In genomic region chr5:141430332-141431113, GRCh38 we compare ENCODE assay signal across 9 cellular contexts. TPM values are rescaled to one million over a fixed set of nuclear protein-coding genes. Genes with fewer than 3 reads are reported as not detected.
DNase-seq lines count a peak whose midpoint lies in the region; ATAC-seq, FAIRE-seq and TF ChIP-seq lines count a peak whose summit lies in the region.
"Had no signal": no experiment of that assay in that cellular context is flagged by ENCODE, and none has a peak within 500 bp of the region (broad histone marks: within the 10 kb centered on the region; RNA-seq: fewer than 3 reads in every experiment).

Gene PCDHGA12, plus strand, starts transcription at chr5:141430507. Its CDS starts 253 bp downstream, at chr5:141430760.

- peaks cover 24% of the 10 kb centered on the region for H3K36me3 Mint-ChIP-seq in activated T-helper 17 cell treated with anti-CD3 and anti-CD28 coated beads, Interleukin-2, amount 50 U/mL, for 72 hours (ENCODE audit: low read depth)
- H3K36me3 Mint-ChIP-seq in stimulated activated memory B cell treated with anti-CD40 and anti-IgM and Interleukin-4, amounts not matched to agents 10 μg/mL and 1 μg/mL and 100 μg/mL, for 72 hours = peaks cover 25% of the 10 kb centered on the region

- H3K27ac Mint-ChIP-seq in activated T-helper 17 cell treated with anti-CD3 and anti-CD28 coated beads, Interleukin-2, amount 50 U/mL, for 72 hours = peak within 1 kb of the TSS; percentile 30
- H3K27ac Mint-ChIP-seq in stimulated activated memory B cell treated with anti-CD40 and anti-IgM and Interleukin-4, amounts not matched to agents 10 μg/mL and 1 μg/mL and 100 μg/mL, for 72 hours = peak within 1 kb of the TSS; percentile 31

- DNase-seq in A549 (ENCODE audit: low read depth in 1 of 2, low spot score in 1 of 2) (peak; percentile 21 to 62), left cardiac atrium (peak; percentile 63), NCI-H446 treated with DMSO at 0.1 percent for 48 hours (lab: John Stamatoyannopoulos, UW) (no peak), NCI-H1417 treated with DMSO at 0.1 percent for 48 hours (lab: John Stamatoyannopoulos, UW) (no peak)

- intact Hi-C loops in left cardiac atrium (cut with DNase I) = loop anchor here in 1 of 2 donors (2.0 kb wide), 1 partner anchor 82 kb away; no protein-coding TSS in a partner anchor

- no peak within 1 kb of the TSS for H3K4me2 ChIP-seq in A549

- H3K4me1 Mint-ChIP-seq in activated T-helper 17 cell treated with anti-CD3 and anti-CD28 coated beads, Interleukin-2, amount 50 U/mL, for 72 hours = peaks cover 7% of the 10 kb centered on the region
- peaks cover 19% of the 10 kb centered on the region for H3K4me1 Mint-ChIP-seq in stimulated activated memory B cell treated with anti-CD40 and anti-IgM and Interleukin-4, amounts not matched to agents 10 μg/mL and 1 μg/mL and 100 μg/mL, for 72 hours

- peaks cover 58% of the 10 kb centered on the region for H3K27me3 Mint-ChIP-seq in activated T-helper 17 cell treated with anti-CD3 and anti-CD28 coated beads, Interleukin-2, amount 50 U/mL, for 72 hours
- peaks cover 42% of the 10 kb centered on the region for H3K27me3 Mint-ChIP-seq in stimulated activated memory B cell treated with anti-CD40 and anti-IgM and Interleukin-4, amounts not matched to agents 10 μg/mL and 1 μg/mL and 100 μg/mL, for 72 hours

- TF ChIP-seq EP300 in A549 (IDR thresholded peaks at IDR 0.05) = no peak

- WGBS in A549 (ENCODE audit: missing lambda C conversion rate) = 62% methylated on average over 33 of the region's 33 CpGs

- H3K27ac ChIP-seq in A549 = no peak within 1 kb of the TSS
- H3K27ac ChIP-seq: HL-60 had no signal

- POLR2A ChIA-PET in A549 (lab: Yijun Ruan, JAX) = no interaction called here

- no peaks in the 10 kb centered on the region for H3K4me1 ChIP-seq in A549

- peak within 1 kb of the TSS; percentile 67 for H3K4me3 Mint-ChIP-seq in activated T-helper 17 cell treated with anti-CD3 and anti-CD28 coated beads, Interleukin-2, amount 50 U/mL, for 72 hours
- peak within 1 kb of the TSS; percentile 77 for H3K4me3 Mint-ChIP-seq in stimulated activated memory B cell treated with anti-CD40 and anti-IgM and Interleukin-4, amounts not matched to agents 10 μg/mL and 1 μg/mL and 100 μg/mL, for 72 hours

- ATAC-seq in A549 = peak in 1 of 2 experiments; percentile 73; a peak in 3 of 6 replicates
- ATAC-seq in GM18520 (IDR thresholded peaks at IDR 0.05; ENCODE audit: unreplicated experiment) = peak; percentile 68
- ATAC-seq in HG03135 (IDR thresholded peaks at IDR 0.05; ENCODE audit: unreplicated experiment) = peak; percentile 73
- ATAC-seq in activated T-helper 17 cell treated with anti-CD3 and anti-CD28 coated beads, Interleukin-2, amount 50 U/mL, for 72 hours (replicated peaks) = no peak
- ATAC-seq in left cardiac atrium = peak; percentile 86 to 94
- ATAC-seq in stimulated activated memory B cell treated with anti-CD40 and anti-IgM and Interleukin-4, amounts not matched to agents 10 μg/mL and 1 μg/mL and 100 μg/mL, for 72 hours = peak; percentile 63

- no peak within 1 kb of the TSS for H3K4me3 ChIP-seq in A549

- H3K9me3 Mint-ChIP-seq in activated T-helper 17 cell treated with anti-CD3 and anti-CD28 coated beads, Interleukin-2, amount 50 U/mL, for 72 hours = peaks cover 22% of the 10 kb centered on the region
- H3K9me3 Mint-ChIP-seq in stimulated activated memory B cell treated with anti-CD40 and anti-IgM and Interleukin-4, amounts not matched to agents 10 μg/mL and 1 μg/mL and 100 μg/mL, for 72 hours = peaks cover 9% of the 10 kb centered on the region

- CTCF ChIA-PET in A549 (lab: Yijun Ruan, JAX) = interaction anchor here (0.8 to 1.4 kb wide), 5 partner anchors 10 to 137 kb away, joined by 3 to 4 read pairs (median 3); partner anchors contain the start of genes PCDHGA11 and TAF7

- TF ChIP-seq RAD21 in A549 (conservative IDR thresholded peaks at IDR 0.05 in 1 of 2, IDR thresholded peaks at IDR 0.05 in 1 of 2) = peak in 1 of 2 experiments; percentile 42; a peak in 2 of 5 replicates

- no peak for TF ChIP-seq CTCF in A549 (IDR thresholded peaks at IDR 0.05)

- no peak for TF ChIP-seq POLR2A in A549 (IDR thresholded peaks at IDR 0.05; ENCODE audit: low read length)

- H3K9me3 ChIP-seq in A549 = peaks cover 66% of the 10 kb centered on the region

- no peak for FAIRE-seq in A549 (lab: Jason Lieb, UNC)

TF ChIP-seq in A549, 52 proteins besides CTCF, POLR2A, EP300 and RAD21:
- TF ChIP-seq FOXS1 (CRISPR knock-in tag; IDR thresholded peaks at IDR 0.05) (no peak), ESRRA (IDR thresholded peaks at IDR 0.05; ENCODE audit: borderline replicate concordance, low read length) (no peak), PHF8 (IDR thresholded peaks at IDR 0.05; ENCODE audit: borderline replicate concordance, low read depth) (no peak), NFE2L2 (conservative IDR thresholded peaks at IDR 0.05; ENCODE audit: low read length) (no peak), CBX2 (IDR thresholded peaks at IDR 0.05; ENCODE audit: borderline replicate concordance, low read depth) (no peak), MAFK (IDR thresholded peaks at IDR 0.05; ENCODE audit: partially characterized antibody) (no peak), RCOR1 (IDR thresholded peaks at IDR 0.05; ENCODE audit: low read depth, low read length) (no peak), HES2 (IDR thresholded peaks at IDR 0.05) (no peak), JUN (IDR thresholded peaks at IDR 0.05) (no peak), CBX8 (IDR thresholded peaks at IDR 0.05) (no peak), NPAS2 (CRISPR knock-in tag; IDR thresholded peaks at IDR 0.05; ENCODE audit: borderline replicate concordance) (no peak), ZNF302 (CRISPR knock-in tag; IDR thresholded peaks at IDR 0.05) (no peak), CHD4 (IDR thresholded peaks at IDR 0.05; ENCODE audit: borderline replicate concordance) (no peak), HEYL (CRISPR knock-in tag; IDR thresholded peaks at IDR 0.05) (no peak), CEBPB (IDR thresholded peaks at IDR 0.05) (no peak), EHMT2 (IDR thresholded peaks at IDR 0.05; ENCODE audit: low read depth) (no peak)

RNA-seq across cellular contexts. Expression of gene PCDHGA12, which starts in this region (rescaled TPM):
- polyA plus RNA-seq in A549 (2011; rRNA removed) = 0.05 and 0.07 TPM in 2 replicates
- 0.01 TPM in 2 replicates for polyA plus RNA-seq in A549 (2012; cell fraction: cytosol; rRNA removed)
- polyA plus RNA-seq in A549 (2012; cell fraction: nucleus; rRNA removed) = 0.12 and 0.32 TPM in 2 replicates
- 0.03 TPM in 1 of 3 replicates, not detected in the others for polyA plus RNA-seq in A549 (2017; fragmentation: RNase III; extraction: RNeasy Plus Mini Kit Qiagen cat#74134 plus additional on column Dnase treatment)
- 0.37 and 0.58 TPM in 2 replicates for polyA minus RNA-seq in A549 (2011; rRNA and poly(A)+ RNA removed)
- total RNA-seq in activated T-helper 17 cell treated with anti-CD3 and anti-CD28 coated beads, Interleukin-2, amount 50 U/mL, for 72 hours = not detected
- total RNA-seq in left cardiac atrium = 1 to 10 TPM; 4.5 to 6.5 TPM

Comparison
In these comparisons a context has a peak if more than half of its experiments do, and no peak if none do; other contexts are left out.
1. RNA of gene PCDHGA12 (total RNA-seq): 4.5 to 6.5 TPM in left cardiac atrium; not detected in activated T-helper 17 cell treated with anti-CD3 and anti-CD28 coated beads, Interleukin-2, amount 50 U/mL, for 72 hours; every median in the first group is over 4 times any median in the second.
2. Peak in DNase-seq in A549; RNA of the gene not detected or under 1 TPM.